ENCODE assay signal across 17 cellular contexts in the genomic region with DNA sequence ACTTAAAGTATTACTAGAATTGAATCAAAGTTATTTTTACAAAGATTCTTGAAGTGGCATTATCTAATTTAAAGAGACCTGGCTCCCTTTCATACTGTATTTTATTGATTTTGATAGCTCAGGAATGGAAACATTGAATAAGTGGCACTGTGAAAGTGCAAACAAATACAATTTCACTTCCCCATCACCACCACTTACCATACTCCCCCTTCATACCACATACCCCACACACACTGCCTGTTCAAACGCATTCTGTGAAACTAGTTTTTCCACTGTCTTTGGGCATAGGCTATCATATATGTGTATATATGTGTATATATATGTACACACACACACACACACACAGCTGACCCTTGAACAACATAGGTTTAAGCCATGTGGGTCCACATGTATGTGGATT.
A peak's percentile ranks its signal among the peaks of the same experiment; 100 is the strongest.
DNase-seq lines count a peak whose midpoint lies in the region; ATAC-seq, FAIRE-seq and TF ChIP-seq lines count a peak whose summit lies in the region.
"Had no signal": no experiment of that assay in that cellular context is flagged by ENCODE, and none has a peak within 500 bp of the region (broad histone marks: within the 10 kb centered on the region; RNA-seq: fewer than 3 reads in every experiment).

No MANE protein-coding gene starts in this region.

- TF ChIP-seq RAD21 in GM12878 (IDR thresholded peaks at IDR 0.05; ENCODE audit: insufficient read depth, low read depth, low read length): no peak

- no TSS peak for BruUV-seq in GM12878 (replicated peaks; lab: Mats Ljungman, UMichigan)

- no peak overlapping the region for H3K27ac ChIP-seq in GM12878 (ENCODE audit: control insufficient read depth, insufficient read depth)
- H3K27ac ChIP-seq: gastrocnemius medialis, right lobe of liver had no signal

- RAD21 ChIA-PET in GM12878 (lab: Charles Lee; ENCODE audit: unreplicated experiment): interaction anchor here (1.0 to 1.5 kb wide), 7 partner anchors 9 to 191 kb away, joined by 3 to 6 read pairs (median 3); partner anchors contain the start of gene SSBP2

- no peak overlapping the region for H3K4me2 ChIP-seq in GM12878 (ENCODE audit: control insufficient read depth, insufficient read depth)

- H3K4me1 ChIP-seq in GM12878 (ENCODE audit: control insufficient read depth, insufficient read depth, low read length): no peaks in the 10 kb centered on the region
- H3K4me1 ChIP-seq: gastrocnemius medialis, right lobe of liver had no signal

- H3K4me3 ChIP-seq in GM12878 (no peak overlapping the region), foreskin fibroblast (ENCODE audit: low read depth in 1 of 2, low read length in 2 of 2) (no peak overlapping the region)
- H3K4me3 ChIP-seq: gastrocnemius medialis, right lobe of liver had no signal

- H3K9ac ChIP-seq in GM12878 (ENCODE audit: control insufficient read depth, insufficient read depth, low read length): no peak overlapping the region

- no peak overlapping the region for H2AFZ ChIP-seq in GM12878 (ENCODE audit: control insufficient read depth, low read depth, low read length)

- H3K36me3 ChIP-seq in GM12878 (ENCODE audit: control insufficient read depth in 2 of 2, insufficient read depth in 2 of 2, low read length in 1 of 2): no peaks in the 10 kb centered on the region
- H3K36me3 ChIP-seq: gastrocnemius medialis, right lobe of liver had no signal

- no peaks in the 10 kb centered on the region; the same call in 2 of the 3 replicates for H3K9me3 ChIP-seq in GM12878 (replicated peaks; ENCODE audit: control insufficient read depth, insufficient read depth, low read length)
- H3K9me3 ChIP-seq: gastrocnemius medialis, right lobe of liver had no signal

- in situ Hi-C loops in GM12878 (cut with MboI): no loop called here

- H4K20me1 ChIP-seq in GM12878 (ENCODE audit: control insufficient read depth, insufficient read depth): no peaks in the 10 kb centered on the region

- no peak for TF ChIP-seq POLR2A in GM12878 (IDR thresholded peaks at IDR 0.05; ENCODE audit: low read depth, low read length)

- SMC1A ChIA-PET in GM12878 (lab: Charles Lee; ENCODE audit: uncharacterized antibody, unreplicated experiment): interaction anchor here (0.7 to 1.7 kb wide), 8 partner anchors 14 to 403 kb away, joined by 3 to 6 read pairs (median 4); no protein-coding TSS in a partner anchor

- peak in 1 of 2 experiments; percentile 87; a peak in 2 of 4 replicates for TF ChIP-seq EP300 in GM12878 (IDR thresholded peaks at IDR 0.05; ENCODE audit: borderline replicate concordance in 1 of 2, control insufficient read depth in 1 of 2, low read depth in 2 of 2, low read length in 2 of 2)

- ATAC-seq in GM18858 (IDR thresholded peaks at IDR 0.05; ENCODE audit: unreplicated experiment): peak; percentile 83
- peak; percentile 83 for ATAC-seq in GM21528 (IDR thresholded peaks at IDR 0.05; ENCODE audit: low FRiP score, unreplicated experiment)
- ATAC-seq in HG03378 (IDR thresholded peaks at IDR 0.05; ENCODE audit: unreplicated experiment): peak; percentile 73
- ATAC-seq in GM12878: peak; percentile 95
- ATAC-seq: activated T-cell treated with anti-CD3 and anti-CD28 coated beads, Interleukin-2, amount 50 U/mL, for 4 hours; gastrocnemius medialis; WTC11 had no signal

- TF ChIP-seq CTCF in GM12878 (IDR thresholded peaks at IDR 0.05 in 2 of 3, conservative IDR thresholded peaks at IDR 0.05 in 1 of 3; ENCODE audit: control insufficient read depth in 2 of 3, extremely low read depth in 1 of 3, insufficient read depth in 1 of 3, low read depth in 3 of 3, low read length in 3 of 3): no peak
- TF ChIP-seq CTCF in foreskin fibroblast (IDR thresholded peaks at IDR 0.05; ENCODE audit: low read depth, low read length): no peak

- CTCF ChIA-PET in GM12878 (lab: Yijun Ruan, JAX): interaction anchor here (0.7 to 1.0 kb wide), 3 partner anchors 38 to 260 kb away, joined by 3 read pairs; no protein-coding TSS in a partner anchor

- H3K27me3 ChIP-seq in GM12878 (replicated peaks in 1 of 2; ENCODE audit: control insufficient read depth in 2 of 2, insufficient read depth in 2 of 2, low read length in 1 of 2): no peaks in the 10 kb centered on the region
- H3K27me3 ChIP-seq: gastrocnemius medialis, right lobe of liver had no signal

- DNase-seq in GM12878 (ENCODE audit: low read depth, low spot score) (peak; percentile 39), COLO668 (lab: John Stamatoyannopoulos, UW; ENCODE audit: unreplicated experiment) (no peak), SKM-1 (lab: John Stamatoyannopoulos, UW; ENCODE audit: unreplicated experiment) (no peak), foreskin fibroblast (no peak), NCI-H748 treated with DMSO at 0.1 percent for 48 hours (lab: John Stamatoyannopoulos, UW) (no peak)
- DNase-seq: activated T-cell treated with anti-CD3 and anti-CD28 coated beads, Interleukin-2, amount 50 U/mL, for 4 hours; effector memory CD4-positive, alpha-beta T cell; EL; gastrocnemius medialis; IMR-90; NCI-H1694 treated with DMSO at 0.1 percent for 48 hours; right lobe of liver had no signal

- POLR2A ChIA-PET in GM12878 (lab: Charles Lee): interaction anchor here (0.6 to 1.0 kb wide), 3 partner anchors 14 to 1635 kb away, joined by 3 to 7 read pairs (median 4); no protein-coding TSS in a partner anchor

- FAIRE-seq in GM12878 (lab: Jason Lieb, UNC): peak; percentile 31
- FAIRE-seq: keratinocyte had no signal

- intact Hi-C loops in GM12878 (cut with micrococcal nuclease; ENCODE audit: unreplicated experiment): no loop called here

- H3K79me2 ChIP-seq in GM12878 (ENCODE audit: control insufficient read depth, insufficient read depth, low read length): no peaks in the 10 kb centered on the region

- WGBS in GM12878 (ENCODE audit: insufficient coverage, insufficient replicate concordance, low lambda C conversion rate, missing lambda C conversion rate): 0% methylated on average over 1 of the region's 1 CpG

TF ChIP-seq in GM12878, 131 proteins besides CTCF, POLR2A, EP300 and RAD21 (continues in another document):
- TF ChIP-seq MXI1 (IDR thresholded peaks at IDR 0.05; ENCODE audit: low read depth, low read length): no peak
- TF ChIP-seq, protein P1, sequence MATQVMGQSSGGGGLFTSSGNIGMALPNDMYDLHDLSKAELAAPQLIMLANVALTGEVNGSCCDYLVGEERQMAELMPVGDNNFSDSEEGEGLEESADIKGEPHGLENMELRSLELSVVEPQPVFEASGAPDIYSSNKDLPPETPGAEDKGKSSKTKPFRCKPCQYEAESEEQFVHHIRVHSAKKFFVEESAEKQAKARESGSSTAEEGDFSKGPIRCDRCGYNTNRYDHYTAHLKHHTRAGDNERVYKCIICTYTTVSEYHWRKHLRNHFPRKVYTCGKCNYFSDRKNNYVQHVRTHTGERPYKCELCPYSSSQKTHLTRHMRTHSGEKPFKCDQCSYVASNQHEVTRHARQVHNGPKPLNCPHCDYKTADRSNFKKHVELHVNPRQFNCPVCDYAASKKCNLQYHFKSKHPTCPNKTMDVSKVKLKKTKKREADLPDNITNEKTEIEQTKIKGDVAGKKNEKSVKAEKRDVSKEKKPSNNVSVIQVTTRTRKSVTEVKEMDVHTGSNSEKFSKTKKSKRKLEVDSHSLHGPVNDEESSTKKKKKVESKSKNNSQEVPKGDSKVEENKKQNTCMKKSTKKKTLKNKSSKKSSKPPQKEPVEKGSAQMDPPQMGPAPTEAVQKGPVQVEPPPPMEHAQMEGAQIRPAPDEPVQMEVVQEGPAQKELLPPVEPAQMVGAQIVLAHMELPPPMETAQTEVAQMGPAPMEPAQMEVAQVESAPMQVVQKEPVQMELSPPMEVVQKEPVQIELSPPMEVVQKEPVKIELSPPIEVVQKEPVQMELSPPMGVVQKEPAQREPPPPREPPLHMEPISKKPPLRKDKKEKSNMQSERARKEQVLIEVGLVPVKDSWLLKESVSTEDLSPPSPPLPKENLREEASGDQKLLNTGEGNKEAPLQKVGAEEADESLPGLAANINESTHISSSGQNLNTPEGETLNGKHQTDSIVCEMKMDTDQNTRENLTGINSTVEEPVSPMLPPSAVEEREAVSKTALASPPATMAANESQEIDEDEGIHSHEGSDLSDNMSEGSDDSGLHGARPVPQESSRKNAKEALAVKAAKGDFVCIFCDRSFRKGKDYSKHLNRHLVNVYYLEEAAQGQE (IDR thresholded peaks at IDR 0.05; ENCODE audit: low read depth, low read length): no peak
- TF ChIP-seq NFXL1 (IDR thresholded peaks at IDR 0.05; ENCODE audit: borderline replicate concordance): no peak
- TF ChIP-seq MEF2B (IDR thresholded peaks at IDR 0.05; ENCODE audit: partially characterized antibody, poor library complexity, severe bottlenecking): no peak
- TF ChIP-seq TCF7 (IDR thresholded peaks at IDR 0.05; ENCODE audit: borderline replicate concordance): no peak
- TF ChIP-seq MTA2 (IDR thresholded peaks at IDR 0.05; ENCODE audit: low read depth): peak; percentile 84
- TF ChIP-seq CREM (IDR thresholded peaks at IDR 0.05; ENCODE audit: low read depth): no peak
- TF ChIP-seq CBFB (IDR thresholded peaks at IDR 0.05; ENCODE audit: low read depth): no peak
- no peak for TF ChIP-seq SREBF1 (IDR thresholded peaks at IDR 0.05; ENCODE audit: low read length)
- TF ChIP-seq IRF5 (IDR thresholded peaks at IDR 0.05; ENCODE audit: borderline replicate concordance): peak; percentile 30; the same call in 1 of the 2 replicates
